Comparison of ENCODE assay signal across 1 cellular context in genomic region chr12:101928556-101928955, GRCh38.
TF ChIP-seq lines count a peak whose summit lies in the region.

No MANE protein-coding gene starts in this region.

TF ChIP-seq in IMR-90, 13 proteins besides CTCF, POLR2A, EP300 and RAD21 (continued from another document):
- no peak for TF ChIP-seq MXI1 (IDR thresholded peaks at IDR 0.05; ENCODE audit: borderline replicate concordance, low read depth, low read length)
- no peak for TF ChIP-seq CHD1 (IDR thresholded peaks at IDR 0.05; ENCODE audit: low read depth, low read length)
- TF ChIP-seq MAFK (IDR thresholded peaks at IDR 0.05; ENCODE audit: low read depth, low read length) = no peak
- TF ChIP-seq RFX5 (IDR thresholded peaks at IDR 0.05; ENCODE audit: low read depth, low read length) = no peak
- no peak for TF ChIP-seq NFE2L2 (IDR thresholded peaks at IDR 0.05; ENCODE audit: low read depth, low read length)
- no peak for TF ChIP-seq RCOR1 (IDR thresholded peaks at IDR 0.05; ENCODE audit: insufficient replicate concordance, low read length)
- no peak for TF ChIP-seq MAZ (IDR thresholded peaks at IDR 0.05; ENCODE audit: borderline replicate concordance, low read depth, low read length)
